In genomic region chr1:150371110-150371509, GRCh38 we compare ENCODE assay signal across 9 cellular contexts.
"Had no signal": no experiment of that assay in that cellular context is flagged by ENCODE, and none has a peak within 500 bp of the region (broad histone marks: within the 10 kb centered on the region; RNA-seq: fewer than 3 reads in every experiment).

No MANE protein-coding gene starts in this region.

- H3K4me3 ChIP-seq: thyroid gland, vagina had no signal

- H3K36me3 ChIP-seq: thyroid gland, vagina had no signal

- H3K27ac Mint-ChIP-seq: activated naive CD4-positive, alpha-beta T cell treated with anti-CD3 and anti-CD28 coated beads, Interleukin-2, amount 10 ng/mL, durations not matched to agents 7 days and 5 days; endodermal cell had no signal

- H3K27me3 Mint-ChIP-seq: activated naive CD4-positive, alpha-beta T cell treated with anti-CD3 and anti-CD28 coated beads, Interleukin-2, amount 10 ng/mL, durations not matched to agents 7 days and 5 days had no signal

- H3K4me3 Mint-ChIP-seq: activated naive CD4-positive, alpha-beta T cell treated with anti-CD3 and anti-CD28 coated beads, Interleukin-2, amount 10 ng/mL, durations not matched to agents 7 days and 5 days; endodermal cell had no signal

- H3K9me3 Mint-ChIP-seq: activated naive CD4-positive, alpha-beta T cell treated with anti-CD3 and anti-CD28 coated beads, Interleukin-2, amount 10 ng/mL, durations not matched to agents 7 days and 5 days; endodermal cell had no signal

- H3K9me3 ChIP-seq: thyroid gland, vagina had no signal

- H2AFZ ChIP-seq: parathyroid adenoma had no signal

- H3K9ac ChIP-seq: parathyroid adenoma had no signal

- H3K27me3 ChIP-seq: thyroid gland, vagina had no signal

- DNase-seq: activated naive CD4-positive, alpha-beta T cell treated with anti-CD3 and anti-CD28 coated beads, Interleukin-2, amount 10 ng/mL, durations not matched to agents 7 days and 5 days; anterior cingulate cortex; endodermal cell; stimulated activated CD4-positive, alpha-beta T cell treated with anti-CD3 and anti-CD28 coated beads, Interleukin-15, amount 100 ng/mL, for 24 hours; stimulated activated CD4-positive, alpha-beta T cell treated with anti-CD3 and anti-CD28 coated beads, Interleukin-4, amount 100 ng/mL, for 24 hours; T-helper 9 cell; thyroid gland had no signal

- H3K4me1 ChIP-seq: parathyroid adenoma had no signal

- H3K27ac ChIP-seq: parathyroid adenoma, thyroid gland, vagina had no signal
